In the genomic region with DNA sequence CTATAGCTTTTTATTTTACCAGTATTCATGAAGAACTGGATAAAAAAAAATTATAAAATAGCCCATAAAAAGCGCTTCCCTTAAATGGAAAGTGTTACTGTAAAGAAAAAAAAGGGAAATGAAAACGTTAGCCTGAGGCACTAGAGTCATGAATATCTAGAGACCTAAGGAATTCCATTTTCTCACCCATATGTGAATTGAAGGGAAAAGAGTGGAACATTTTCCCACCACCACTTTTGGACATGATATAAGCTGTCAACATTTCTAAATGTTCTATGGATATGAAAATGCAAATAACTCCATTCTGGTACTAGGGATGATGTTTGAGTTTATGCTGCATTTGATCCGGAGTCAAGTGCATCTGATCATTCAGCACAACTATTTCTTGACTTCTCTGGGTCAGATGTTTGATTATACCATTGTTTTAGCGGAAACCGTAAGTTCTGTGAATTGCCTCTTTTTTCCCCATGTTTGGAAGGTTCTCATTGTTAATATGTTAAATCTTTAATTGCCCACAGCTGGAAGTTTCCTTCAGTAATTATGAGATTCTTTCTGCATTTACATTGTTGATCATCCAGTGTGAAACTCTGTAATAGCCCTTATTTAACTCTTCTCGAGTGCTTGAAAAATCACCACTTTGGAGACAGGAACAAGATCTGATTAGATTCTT, we compare ENCODE assay signal across 25 cellular contexts.
A peak's percentile ranks its signal among the peaks of the same experiment; 100 is the strongest.
DNase-seq lines count a peak whose midpoint lies in the region; ATAC-seq, FAIRE-seq and TF ChIP-seq lines count a peak whose summit lies in the region.
"Had no signal": no experiment of that assay in that cellular context is flagged by ENCODE, and none has a peak within 500 bp of the region (broad histone marks: within the 10 kb centered on the region; RNA-seq: fewer than 3 reads in every experiment).

No MANE protein-coding gene starts in this region.

- H3K4me1 Mint-ChIP-seq in astrocyte (ENCODE audit: low read depth, unreplicated experiment) (no peaks in the 10 kb centered on the region), Caco-2 (ENCODE audit: low read depth, unreplicated experiment) (no peaks in the 10 kb centered on the region)
- H3K4me1 Mint-ChIP-seq: CD14-positive monocyte; CD8-positive, alpha-beta memory T cell had no signal

- CTCF ChIA-PET in Caco-2 (lab: Charles Lee) = no interaction called here

- H3K27me3 Mint-ChIP-seq in astrocyte (ENCODE audit: low read depth, unreplicated experiment) (peaks cover 1% of the 10 kb centered on the region), Caco-2 (ENCODE audit: insufficient read depth, unreplicated experiment) (no peaks in the 10 kb centered on the region)
- H3K27me3 Mint-ChIP-seq: CD8-positive, alpha-beta memory T cell had no signal

- peak overlapping the region; percentile 44 for H3K9ac ChIP-seq in HUES6 (ENCODE audit: low read length)
- no peak overlapping the region for H3K9ac ChIP-seq in astrocyte (ENCODE audit: low read length)
- H3K9ac ChIP-seq: GM23248 had no signal

- peak; percentile 17 for FAIRE-seq in astrocyte (lab: Jason Lieb, UNC)
- FAIRE-seq: GM12892, HepG2 had no signal

- H3K4me1 ChIP-seq in HUES6 (ENCODE audit: control insufficient read depth, insufficient read depth, low read length) (peaks cover 29% of the 10 kb centered on the region), astrocyte (ENCODE audit: insufficient read depth, low read length) (no peaks in the 10 kb centered on the region), iPS DF 6.9 (ENCODE audit: control insufficient read depth, insufficient read depth, low read length) (no peaks in the 10 kb centered on the region), Caco-2 (no peaks in the 10 kb centered on the region)
- H3K4me1 ChIP-seq: BE2C had no signal

- no CpG with 5 or more reads among the region's 6 CpGs for WGBS in iPS DF 6.9 (ENCODE audit: insufficient coverage, insufficient read length)

- ATAC-seq in HG02870 (IDR thresholded peaks at IDR 0.05; ENCODE audit: unreplicated experiment) = no peak
- ATAC-seq: HepG2 had no signal

- DNase-seq in astrocyte (ENCODE audit: low read depth) (no peak), iPS DF 6.9 (ENCODE audit: low read depth, low spot score) (peak; percentile 55), DMS153 (lab: John Stamatoyannopoulos, UW) (no peak), A172 (ENCODE audit: low spot score) (no peak), Caco-2 (no peak)
- DNase-seq: ACHN; BE2C; Calu3; CD8-positive, alpha-beta memory T cell; DND-41; GM23248; Karpas-422; NCI-H1092; NCI-H1417 treated with DMSO at 0.1 percent for 48 hours; NCI-H1694 treated with DMSO at 0.1 percent for 48 hours; NCI-H2081; NCI-H2227 treated with DMSO at 0.1 percent for 48 hours; NCI-H526 treated with DMSO at 0.1 percent for 48 hours; SHP77 had no signal

- H3K4me3 ChIP-seq in HUES6 (ENCODE audit: low read depth, low read length) (peak overlapping the region; percentile 35; the same call in 1 of the 2 replicates), astrocyte (ENCODE audit: insufficient read depth, low read depth, low read length) (no peak overlapping the region), iPS DF 6.9 (ENCODE audit: low read length) (no peak overlapping the region), Caco-2 (ENCODE audit: low read depth, low read length) (no peak overlapping the region)
- H3K4me3 ChIP-seq: GM23248 had no signal

- no peaks in the 10 kb centered on the region for H4K20me1 ChIP-seq in astrocyte (ENCODE audit: insufficient read depth, low read length)

- H3K9me3 ChIP-seq in HUES6 (ENCODE audit: control insufficient read depth, insufficient read depth, low read depth, low read length) (peaks cover 3% of the 10 kb centered on the region; the same call in 1 of the 2 replicates), astrocyte (ENCODE audit: insufficient read depth, low read depth, low read length) (no peaks in the 10 kb centered on the region), iPS DF 6.9 (ENCODE audit: control insufficient read depth, insufficient read depth, low read length) (no peaks in the 10 kb centered on the region), Caco-2 (no peaks in the 10 kb centered on the region)
- H3K9me3 ChIP-seq: BE2C had no signal

- intact Hi-C loops in Caco-2 (cut with micrococcal nuclease; ENCODE audit: unreplicated experiment) = no loop called here

- H3K9me3 Mint-ChIP-seq in astrocyte (ENCODE audit: unreplicated experiment) = no peaks in the 10 kb centered on the region
- H3K9me3 Mint-ChIP-seq in Caco-2 (ENCODE audit: unreplicated experiment) = no peaks in the 10 kb centered on the region

- H3K27ac ChIP-seq in HUES6 (ENCODE audit: low read depth, low read length) = peak overlapping the region; percentile 92
- H3K27ac ChIP-seq in astrocyte (ENCODE audit: low read depth, low read length) = no peak overlapping the region
- H3K27ac ChIP-seq in iPS DF 6.9 (ENCODE audit: low read length) = no peak overlapping the region
- H3K27ac ChIP-seq: GM23248, RWPE1 had no signal

- no peaks in the 10 kb centered on the region for H3K27me3 ChIP-seq in HUES6 (ENCODE audit: control insufficient read depth, insufficient read depth, low read length)
- H3K27me3 ChIP-seq in astrocyte (ENCODE audit: insufficient read depth, low read length) = no peaks in the 10 kb centered on the region
- H3K27me3 ChIP-seq in iPS DF 6.9 (ENCODE audit: control insufficient read depth, insufficient read depth, low read length) = no peaks in the 10 kb centered on the region
- no peaks in the 10 kb centered on the region for H3K27me3 ChIP-seq in Caco-2 (replicated peaks; ENCODE audit: control insufficient read depth, insufficient read depth, low read length)
- H3K27me3 ChIP-seq: BE2C had no signal

- BruUV-seq in Caco-2 (replicated peaks; lab: Mats Ljungman, UMichigan) = no TSS peak

- H2AFZ ChIP-seq in astrocyte (ENCODE audit: low read depth, low read length) = no peak overlapping the region
- H2AFZ ChIP-seq: GM23248 had no signal

- no peaks in the 10 kb centered on the region for H3K36me3 ChIP-seq in HUES6 (ENCODE audit: control insufficient read depth, insufficient read depth, low read length)
- H3K36me3 ChIP-seq in astrocyte (ENCODE audit: insufficient read depth, low read length) = no peaks in the 10 kb centered on the region
- H3K36me3 ChIP-seq in iPS DF 6.9 (ENCODE audit: control insufficient read depth, insufficient read depth, low read length) = no peaks in the 10 kb centered on the region
- H3K36me3 ChIP-seq in Caco-2 (ENCODE audit: control insufficient read depth, insufficient read depth, low read length) = no peaks in the 10 kb centered on the region
- H3K36me3 ChIP-seq: BE2C had no signal

- H3K27ac Mint-ChIP-seq in astrocyte (ENCODE audit: unreplicated experiment) = no peak overlapping the region
- H3K27ac Mint-ChIP-seq in Caco-2 (ENCODE audit: unreplicated experiment) = no peak overlapping the region
- H3K27ac Mint-ChIP-seq: CD14-positive monocyte; CD8-positive, alpha-beta memory T cell had no signal

- no peak overlapping the region for H3K4me2 ChIP-seq in astrocyte (ENCODE audit: low read length)

- TF ChIP-seq CTCF in astrocyte (IDR thresholded peaks at IDR 0.05; ENCODE audit: insufficient read depth, low read depth, low read length) (no peak), Caco-2 (IDR thresholded peaks at IDR 0.05; ENCODE audit: insufficient read depth in 1 of 2, low read depth in 1 of 2, low read length in 1 of 2, severe bottlenecking in 1 of 2, unreplicated experiment in 1 of 2) (no peak)

- H3K36me3 Mint-ChIP-seq in astrocyte (ENCODE audit: low read depth, unreplicated experiment) (no peaks in the 10 kb centered on the region), Caco-2 (ENCODE audit: insufficient read depth, unreplicated experiment) (no peaks in the 10 kb centered on the region)
- H3K36me3 Mint-ChIP-seq: CD14-positive monocyte; CD8-positive, alpha-beta memory T cell had no signal

- no peaks in the 10 kb centered on the region for H3K79me2 ChIP-seq in astrocyte (ENCODE audit: insufficient read depth, low read length)

- no peak overlapping the region for H3K4me3 Mint-ChIP-seq in astrocyte (ENCODE audit: unreplicated experiment)
- H3K4me3 Mint-ChIP-seq in Caco-2 (ENCODE audit: unreplicated experiment) = no peak overlapping the region
- H3K4me3 Mint-ChIP-seq: CD14-positive monocyte; CD8-positive, alpha-beta memory T cell had no signal

- POLR2A ChIA-PET in Caco-2 (lab: Charles Lee) = no interaction called here
